18 cellular contexts compared by ENCODE assay signal in the genomic region with DNA sequence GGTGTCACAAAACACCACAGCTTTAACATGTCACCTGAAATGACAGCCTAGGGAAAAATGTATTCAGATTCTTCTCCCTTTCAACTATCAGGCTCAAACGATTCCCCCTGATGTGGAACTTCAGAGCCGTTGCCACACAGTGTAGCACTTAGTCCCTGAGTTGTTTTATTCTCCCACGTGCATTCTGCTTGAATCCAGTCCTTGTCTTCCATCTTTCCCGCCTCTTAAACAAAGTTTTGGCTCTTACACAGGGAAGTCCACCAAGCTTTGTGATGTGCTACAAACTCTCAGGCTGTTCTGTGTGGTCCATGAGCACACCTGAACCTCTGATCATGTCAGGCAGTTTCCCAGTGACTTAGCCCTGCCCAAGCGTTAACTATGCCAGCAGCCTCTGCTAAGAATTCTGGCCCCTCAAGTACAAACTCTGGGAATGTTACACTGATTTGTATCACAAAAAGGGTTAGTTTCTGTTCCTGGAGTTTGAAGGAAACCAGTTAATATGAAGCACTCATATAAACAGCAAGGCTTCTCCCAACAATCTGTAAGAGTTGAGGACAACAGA.
"Had no signal": no experiment of that assay in that cellular context is flagged by ENCODE, and none has a peak within 500 bp of the region (broad histone marks: within the 10 kb centered on the region; RNA-seq: fewer than 3 reads in every experiment).

No MANE protein-coding gene starts in this region.

- H3K27ac ChIP-seq: coronary artery, tibial artery had no signal

- H3K9me3 ChIP-seq: tibial artery had no signal

- H3K4me3 ChIP-seq: coronary artery, tibial artery had no signal

- H3K27me3 Mint-ChIP-seq: activated B cell treated with CpG ODN at 0.5 μM for 24 hours; activated CD4-positive, alpha-beta memory T cell treated with anti-CD3 and anti-CD28 coated beads for 36 hours; activated naive CD8-positive, alpha-beta T cell treated with anti-CD3 and anti-CD28 coated beads, Interleukin-2, amount 10 ng/mL, durations not matched to agents 7 days and 5 days had no signal

- DNase-seq: activated B cell treated with CpG ODN at 0.5 μM for 24 hours; activated CD4-positive, alpha-beta memory T cell treated with anti-CD3 and anti-CD28 coated beads for 36 hours; activated CD4-positive, alpha-beta T cell treated with anti-CD3 and anti-CD28 coated beads for 4 hours; activated naive CD4-positive, alpha-beta T cell; activated naive CD8-positive, alpha-beta T cell treated with anti-CD3 and anti-CD28 coated beads, Interleukin-2, amount 10 ng/mL, durations not matched to agents 7 days and 5 days; activated T-cell treated with anti-CD3 and anti-CD28 coated beads for 4 hours; amygdala; caudate nucleus; erythroblast; foreskin melanocyte; mesenchymal stem cell; natural killer cell; nucleus accumbens; posterior cingulate gyrus; stimulated activated naive CD4-positive, alpha-beta T cell; tibial artery had no signal

- H3K27ac Mint-ChIP-seq: activated B cell treated with CpG ODN at 0.5 μM for 24 hours; activated CD4-positive, alpha-beta memory T cell treated with anti-CD3 and anti-CD28 coated beads for 36 hours; activated naive CD8-positive, alpha-beta T cell treated with anti-CD3 and anti-CD28 coated beads, Interleukin-2, amount 10 ng/mL, durations not matched to agents 7 days and 5 days; natural killer cell; T-helper 2 cell treated with Interferon-gamma antibody and Interleukin-4, amounts not matched to agents 5 μg/mL and 100 μg/mL, for 36 hours had no signal

- H3K9me3 Mint-ChIP-seq: activated B cell treated with CpG ODN at 0.5 μM for 24 hours; activated CD4-positive, alpha-beta memory T cell treated with anti-CD3 and anti-CD28 coated beads for 36 hours; activated naive CD8-positive, alpha-beta T cell treated with anti-CD3 and anti-CD28 coated beads, Interleukin-2, amount 10 ng/mL, durations not matched to agents 7 days and 5 days; natural killer cell; T-helper 2 cell treated with Interferon-gamma antibody and Interleukin-4, amounts not matched to agents 5 μg/mL and 100 μg/mL, for 36 hours had no signal

- H3K36me3 Mint-ChIP-seq: activated CD4-positive, alpha-beta memory T cell treated with anti-CD3 and anti-CD28 coated beads for 36 hours; natural killer cell had no signal

- H3K27me3 ChIP-seq: tibial artery had no signal

- H3K4me3 Mint-ChIP-seq: activated B cell treated with CpG ODN at 0.5 μM for 24 hours; activated CD4-positive, alpha-beta memory T cell treated with anti-CD3 and anti-CD28 coated beads for 36 hours; activated naive CD8-positive, alpha-beta T cell treated with anti-CD3 and anti-CD28 coated beads, Interleukin-2, amount 10 ng/mL, durations not matched to agents 7 days and 5 days; natural killer cell; T-helper 2 cell treated with Interferon-gamma antibody and Interleukin-4, amounts not matched to agents 5 μg/mL and 100 μg/mL, for 36 hours had no signal
